ENCODE assay signal across 13 cellular contexts in genomic region chr6:135329851-135330803, GRCh38.
DNase-seq lines count a peak whose midpoint lies in the region; ATAC-seq lines count a peak whose summit lies in the region.
"Had no signal": no experiment of that assay in that cellular context is flagged by ENCODE, and none has a peak within 500 bp of the region (broad histone marks: within the 10 kb centered on the region; RNA-seq: fewer than 3 reads in every experiment).

No MANE protein-coding gene starts in this region.

- DNase-seq in amniotic epithelial cell (ENCODE audit: low read depth) (peak; percentile 35), KG1 (lab: John Stamatoyannopoulos, UW) (no peak), putamen (ENCODE audit: low spot score) (no peak)
- no peak for DNase-seq in activated CD4-positive, alpha-beta T cell treated with anti-CD3 and anti-CD28 coated beads for 1 hour
- DNase-seq in activated CD4-positive, alpha-beta T cell treated with anti-CD3 and anti-CD28 coated beads for 48 hours, result no peak
- DNase-seq: activated T-cell treated with anti-CD3 and anti-CD28 coated beads for 4 hours; CD4-positive, alpha-beta memory T cell; Karpas-422; kidney; NCI-H510A treated with DMSO at 0.1 percent for 48 hours had no signal

- ATAC-seq in GM18858 (IDR thresholded peaks at IDR 0.05; ENCODE audit: unreplicated experiment) (peak; percentile 87), GM21515 (IDR thresholded peaks at IDR 0.05; ENCODE audit: unreplicated experiment) (peak; percentile 86), HG03095 (IDR thresholded peaks at IDR 0.05; ENCODE audit: unreplicated experiment) (peak; percentile 94)
